In the genomic region with DNA sequence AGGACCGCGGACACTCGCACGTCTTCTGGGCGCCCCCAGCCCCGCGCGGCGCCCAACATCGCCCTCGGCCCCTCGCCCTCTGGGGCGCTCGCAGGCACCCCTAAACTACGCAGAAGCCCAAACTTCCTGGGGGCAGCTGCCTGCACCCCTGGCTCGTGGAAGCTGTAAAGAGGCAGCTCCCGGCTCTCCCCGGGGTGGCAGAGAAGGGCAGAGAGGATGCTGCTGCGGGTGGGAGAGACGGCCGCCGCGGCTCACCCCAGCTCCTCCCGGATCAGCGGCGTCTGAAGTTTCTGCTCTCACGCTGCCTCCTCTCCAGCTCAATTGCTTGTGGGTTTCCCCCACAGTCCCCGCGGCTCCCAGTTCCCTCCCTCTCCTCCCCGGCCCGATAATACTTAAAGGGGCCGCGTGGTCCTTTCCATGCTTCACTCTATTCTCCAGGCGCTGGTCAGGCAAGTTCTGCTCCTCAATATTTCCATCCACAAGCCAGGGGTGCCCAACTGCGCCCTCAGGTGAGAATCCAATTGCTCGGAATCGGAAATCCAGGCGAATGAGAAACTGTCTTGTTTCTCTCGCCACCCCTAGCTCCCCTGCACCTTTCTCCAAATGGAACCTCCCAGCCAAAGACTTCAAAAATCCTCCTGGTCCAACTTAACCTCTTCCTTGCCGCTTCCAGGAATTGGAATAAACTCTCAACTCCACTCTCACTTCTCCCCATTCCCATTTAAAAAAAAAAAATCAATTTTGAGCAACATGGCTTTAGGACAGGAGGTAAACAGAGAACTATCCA, we compare ENCODE assay signal across 1 cellular context.
A peak's percentile ranks its signal among the peaks of the same experiment; 100 is the strongest.
TF ChIP-seq lines count a peak whose summit lies in the region.

No MANE protein-coding gene starts in this region.

TF ChIP-seq in HepG2, 621 proteins besides CTCF, POLR2A, EP300 and RAD21 (continued from another document and continues in another):
- TF ChIP-seq, protein P1, sequence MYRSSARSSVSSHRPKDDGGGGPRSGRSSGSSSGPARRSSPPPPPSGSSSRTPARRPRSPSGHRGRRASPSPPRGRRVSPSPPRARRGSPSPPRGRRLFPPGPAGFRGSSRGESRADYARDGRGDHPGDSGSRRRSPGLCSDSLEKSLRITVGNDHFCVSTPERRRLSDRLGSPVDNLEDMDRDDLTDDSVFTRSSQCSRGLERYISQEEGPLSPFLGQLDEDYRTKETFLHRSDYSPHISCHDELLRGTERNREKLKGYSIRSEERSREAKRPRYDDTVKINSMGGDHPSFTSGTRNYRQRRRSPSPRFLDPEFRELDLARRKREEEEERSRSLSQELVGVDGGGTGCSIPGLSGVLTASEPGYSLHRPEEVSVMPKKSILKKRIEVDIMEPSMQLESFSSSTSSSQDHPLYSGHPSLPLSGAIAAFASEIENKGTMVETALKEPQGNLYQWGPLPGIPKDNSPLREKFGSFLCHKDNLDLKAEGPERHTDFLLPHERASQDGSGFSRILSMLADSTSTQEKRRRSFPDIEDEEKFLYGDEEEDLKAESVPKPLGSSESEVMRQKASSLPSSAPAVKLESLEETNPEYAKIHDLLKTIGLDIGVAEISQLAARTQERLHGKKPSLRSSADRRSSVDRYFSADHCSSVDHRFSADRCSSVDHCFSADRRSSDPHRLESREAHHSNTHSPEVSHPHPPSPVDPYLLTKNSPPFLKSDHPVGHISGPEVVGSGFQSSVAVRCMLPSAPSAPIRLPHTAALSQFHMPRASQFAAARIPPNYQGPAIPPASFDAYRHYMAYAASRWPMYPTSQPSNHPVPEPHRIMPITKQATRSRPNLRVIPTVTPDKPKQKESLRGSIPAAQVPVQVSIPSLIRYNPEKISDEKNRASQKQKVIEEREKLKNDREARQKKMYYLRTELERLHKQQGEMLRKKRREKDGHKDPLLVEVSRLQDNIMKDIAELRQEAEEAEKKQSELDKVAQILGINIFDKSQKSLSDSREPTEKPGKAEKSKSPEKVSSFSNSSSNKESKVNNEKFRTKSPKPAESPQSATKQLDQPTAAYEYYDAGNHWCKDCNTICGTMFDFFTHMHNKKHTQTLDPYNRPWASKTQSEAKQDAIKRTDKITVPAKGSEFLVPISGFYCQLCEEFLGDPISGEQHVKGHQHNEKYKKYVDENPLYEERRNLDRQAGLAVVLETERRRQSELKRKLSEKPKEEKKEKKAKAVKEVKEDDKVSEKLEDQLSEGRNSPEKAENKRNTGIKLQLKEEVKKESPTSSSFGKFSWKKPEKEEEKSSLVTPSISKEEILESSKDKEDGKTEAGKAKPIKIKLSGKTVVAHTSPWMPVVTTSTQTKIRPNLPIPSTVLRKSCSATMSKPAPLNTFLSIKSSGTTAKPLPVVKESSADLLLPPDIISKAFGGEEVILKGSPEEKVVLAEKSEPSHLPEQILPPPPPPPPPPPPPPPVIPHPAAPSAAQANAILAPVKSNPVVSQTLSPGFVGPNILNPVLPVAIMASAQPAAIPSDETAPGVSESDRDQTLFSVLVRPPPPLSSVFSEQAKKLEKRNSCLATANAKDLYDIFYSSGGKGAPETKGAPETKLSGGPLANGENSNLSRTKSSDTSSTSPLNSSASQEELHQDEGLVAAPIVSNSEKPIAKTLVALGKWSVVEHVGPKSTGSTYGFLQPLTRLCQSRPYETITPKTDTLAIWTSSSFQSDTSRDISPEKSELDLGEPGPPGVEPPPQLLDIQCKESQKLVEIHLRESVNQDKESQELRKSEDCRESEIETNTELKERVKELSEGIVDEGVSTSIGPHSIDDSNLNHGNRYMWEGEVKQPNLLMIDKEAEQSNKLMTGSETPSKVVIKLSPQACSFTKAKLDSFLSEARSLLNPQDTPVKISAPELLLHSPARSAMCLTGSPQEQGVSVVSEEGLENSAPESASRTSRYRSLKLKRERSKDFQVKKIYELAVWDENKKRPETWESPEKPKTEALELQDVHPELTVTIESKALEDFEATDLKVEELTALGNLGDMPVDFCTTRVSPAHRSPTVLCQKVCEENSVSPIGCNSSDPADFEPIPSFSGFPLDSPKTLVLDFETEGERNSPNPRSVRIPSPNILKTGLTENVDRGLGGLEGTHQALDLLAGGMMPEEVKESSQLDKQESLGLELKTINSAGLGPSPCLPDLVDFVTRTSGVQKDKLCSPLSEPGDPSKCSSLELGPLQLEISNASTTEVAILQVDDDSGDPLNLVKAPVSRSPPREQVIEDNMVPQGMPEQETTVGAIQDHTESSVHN (CRISPR knock-in tag; IDR thresholded peaks at IDR 0.05), result no peak
- TF ChIP-seq, protein P2, sequence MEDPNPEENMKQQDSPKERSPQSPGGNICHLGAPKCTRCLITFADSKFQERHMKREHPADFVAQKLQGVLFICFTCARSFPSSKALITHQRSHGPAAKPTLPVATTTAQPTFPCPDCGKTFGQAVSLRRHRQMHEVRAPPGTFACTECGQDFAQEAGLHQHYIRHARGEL (CRISPR knock-in tag; IDR thresholded peaks at IDR 0.05), result no peak
- TF ChIP-seq ESRRA (CRISPR knock-in tag; IDR thresholded peaks at IDR 0.05; ENCODE audit: low read depth), result no peak; the same call in 1 of the 2 replicates
- no peak for TF ChIP-seq ZNF660 (CRISPR knock-in tag; IDR thresholded peaks at IDR 0.05; ENCODE audit: borderline replicate concordance, low read depth)
- TF ChIP-seq NFE2L1 (CRISPR knock-in tag; IDR thresholded peaks at IDR 0.05; ENCODE audit: borderline replicate concordance), result no peak
- TF ChIP-seq ZNF543 (CRISPR knock-in tag; IDR thresholded peaks at IDR 0.05), result peak; percentile 81; the same call in 1 of the 2 replicates
- no peak for TF ChIP-seq RELA (CRISPR knock-in tag; IDR thresholded peaks at IDR 0.05)
- TF ChIP-seq TBX2 (CRISPR knock-in tag; IDR thresholded peaks at IDR 0.05; ENCODE audit: borderline replicate concordance), result no peak
- no peak for TF ChIP-seq FOXJ3 (CRISPR knock-in tag; IDR thresholded peaks at IDR 0.05; ENCODE audit: borderline replicate concordance)
- TF ChIP-seq KDM4B (CRISPR knock-in tag; IDR thresholded peaks at IDR 0.05), result 0 out of 2 replicates have a peak, but pooled peaks have one; percentile 46
- TF ChIP-seq SPEN (CRISPR knock-in tag; IDR thresholded peaks at IDR 0.05; ENCODE audit: low read depth), result peak; percentile 48
- peak; percentile 42; the same call in 1 of the 2 replicates for TF ChIP-seq GABPB1 (CRISPR knock-in tag; IDR thresholded peaks at IDR 0.05)
- no peak for TF ChIP-seq ARID2 (CRISPR knock-in tag; IDR thresholded peaks at IDR 0.05; ENCODE audit: borderline replicate concordance)
- no peak for TF ChIP-seq PPARG (CRISPR knock-in tag; conservative IDR thresholded peaks at IDR 0.05)
- peak; percentile 91; the same call in 1 of the 2 replicates for TF ChIP-seq ZNF34 (CRISPR knock-in tag; IDR thresholded peaks at IDR 0.05; ENCODE audit: borderline replicate concordance)
- peak; percentile 96 for TF ChIP-seq FOXK2 (IDR thresholded peaks at IDR 0.05)
- TF ChIP-seq, protein P3, sequence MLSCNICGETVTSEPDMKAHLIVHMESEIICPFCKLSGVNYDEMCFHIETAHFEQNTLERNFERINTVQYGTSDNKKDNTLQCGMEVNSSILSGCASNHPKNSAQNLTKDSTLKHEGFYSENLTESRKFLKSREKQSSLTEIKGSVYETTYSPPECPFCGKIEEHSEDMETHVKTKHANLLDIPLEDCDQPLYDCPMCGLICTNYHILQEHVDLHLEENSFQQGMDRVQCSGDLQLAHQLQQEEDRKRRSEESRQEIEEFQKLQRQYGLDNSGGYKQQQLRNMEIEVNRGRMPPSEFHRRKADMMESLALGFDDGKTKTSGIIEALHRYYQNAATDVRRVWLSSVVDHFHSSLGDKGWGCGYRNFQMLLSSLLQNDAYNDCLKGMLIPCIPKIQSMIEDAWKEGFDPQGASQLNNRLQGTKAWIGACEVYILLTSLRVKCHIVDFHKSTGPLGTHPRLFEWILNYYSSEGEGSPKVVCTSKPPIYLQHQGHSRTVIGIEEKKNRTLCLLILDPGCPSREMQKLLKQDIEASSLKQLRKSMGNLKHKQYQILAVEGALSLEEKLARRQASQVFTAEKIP (CRISPR knock-in tag; IDR thresholded peaks at IDR 0.05; ENCODE audit: borderline replicate concordance), result no peak
- TF ChIP-seq SKI (IDR thresholded peaks at IDR 0.05; ENCODE audit: partially characterized antibody), result no peak
- TF ChIP-seq, protein P4, sequence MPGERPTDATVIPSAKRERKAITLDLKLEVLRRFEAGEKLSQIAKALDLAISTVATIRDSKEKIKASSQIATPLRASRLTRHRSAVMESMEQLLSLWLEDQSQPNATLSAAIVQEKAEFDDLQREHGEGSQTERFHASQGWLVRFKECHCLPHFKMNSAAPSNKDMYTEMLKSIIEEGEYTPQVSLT (CRISPR knock-in tag; IDR thresholded peaks at IDR 0.05; ENCODE audit: borderline replicate concordance, low read depth), result no peak
- TF ChIP-seq ZSCAN20 (CRISPR knock-in tag; IDR thresholded peaks at IDR 0.05; ENCODE audit: borderline replicate concordance), result no peak; the same call in 1 of the 2 replicates
- TF ChIP-seq ZNF616 (CRISPR knock-in tag; IDR thresholded peaks at IDR 0.05; ENCODE audit: low read depth), result no peak; the same call in 1 of the 2 replicates
- TF ChIP-seq, protein P5, sequence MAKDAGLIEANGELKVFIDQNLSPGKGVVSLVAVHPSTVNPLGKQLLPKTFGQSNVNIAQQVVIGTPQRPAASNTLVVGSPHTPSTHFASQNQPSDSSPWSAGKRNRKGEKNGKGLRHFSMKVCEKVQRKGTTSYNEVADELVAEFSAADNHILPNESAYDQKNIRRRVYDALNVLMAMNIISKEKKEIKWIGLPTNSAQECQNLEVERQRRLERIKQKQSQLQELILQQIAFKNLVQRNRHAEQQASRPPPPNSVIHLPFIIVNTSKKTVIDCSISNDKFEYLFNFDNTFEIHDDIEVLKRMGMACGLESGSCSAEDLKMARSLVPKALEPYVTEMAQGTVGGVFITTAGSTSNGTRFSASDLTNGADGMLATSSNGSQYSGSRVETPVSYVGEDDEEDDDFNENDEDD (CRISPR knock-in tag; IDR thresholded peaks at IDR 0.05; ENCODE audit: borderline replicate concordance), result peak; percentile 46; the same call in 1 of the 2 replicates
- no peak for TF ChIP-seq HCFC1 (IDR thresholded peaks at IDR 0.05; ENCODE audit: low read depth, low read length)
- no peak for TF ChIP-seq RAD51 (IDR thresholded peaks at IDR 0.05; ENCODE audit: borderline replicate concordance)
- TF ChIP-seq ZNF460 (CRISPR knock-in tag; IDR thresholded peaks at IDR 0.05; ENCODE audit: borderline replicate concordance), result no peak
- TF ChIP-seq ZMYM3 (CRISPR knock-in tag; IDR thresholded peaks at IDR 0.05), result peak; percentile 37; the same call in 1 of the 2 replicates
- TF ChIP-seq ZC3H13 (CRISPR knock-in tag; IDR thresholded peaks at IDR 0.05), result no peak
- TF ChIP-seq ZNF577 (CRISPR knock-in tag; IDR thresholded peaks at IDR 0.05; ENCODE audit: borderline replicate concordance, low read depth), result no peak
- no peak for TF ChIP-seq ZNF782 (CRISPR knock-in tag; IDR thresholded peaks at IDR 0.05; ENCODE audit: borderline replicate concordance)
- TF ChIP-seq CBX1 (IDR thresholded peaks at IDR 0.05; ENCODE audit: low read depth), result no peak
- TF ChIP-seq RXRA (CRISPR knock-in tag; IDR thresholded peaks at IDR 0.05), result no peak
- TF ChIP-seq PRPF4 (IDR thresholded peaks at IDR 0.05; ENCODE audit: low read depth, low read length, poor library complexity, severe bottlenecking), result no peak
- TF ChIP-seq, protein P6, sequence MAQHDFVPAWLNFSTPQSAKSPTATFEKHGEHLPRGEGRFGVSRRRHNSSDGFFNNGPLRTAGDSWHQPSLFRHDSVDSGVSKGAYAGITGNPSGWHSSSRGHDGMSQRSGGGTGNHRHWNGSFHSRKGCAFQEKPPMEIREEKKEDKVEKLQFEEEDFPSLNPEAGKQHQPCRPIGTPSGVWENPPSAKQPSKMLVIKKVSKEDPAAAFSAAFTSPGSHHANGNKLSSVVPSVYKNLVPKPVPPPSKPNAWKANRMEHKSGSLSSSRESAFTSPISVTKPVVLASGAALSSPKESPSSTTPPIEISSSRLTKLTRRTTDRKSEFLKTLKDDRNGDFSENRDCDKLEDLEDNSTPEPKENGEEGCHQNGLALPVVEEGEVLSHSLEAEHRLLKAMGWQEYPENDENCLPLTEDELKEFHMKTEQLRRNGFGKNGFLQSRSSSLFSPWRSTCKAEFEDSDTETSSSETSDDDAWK (CRISPR knock-in tag; IDR thresholded peaks at IDR 0.05), result no peak
- TF ChIP-seq, protein P7, sequence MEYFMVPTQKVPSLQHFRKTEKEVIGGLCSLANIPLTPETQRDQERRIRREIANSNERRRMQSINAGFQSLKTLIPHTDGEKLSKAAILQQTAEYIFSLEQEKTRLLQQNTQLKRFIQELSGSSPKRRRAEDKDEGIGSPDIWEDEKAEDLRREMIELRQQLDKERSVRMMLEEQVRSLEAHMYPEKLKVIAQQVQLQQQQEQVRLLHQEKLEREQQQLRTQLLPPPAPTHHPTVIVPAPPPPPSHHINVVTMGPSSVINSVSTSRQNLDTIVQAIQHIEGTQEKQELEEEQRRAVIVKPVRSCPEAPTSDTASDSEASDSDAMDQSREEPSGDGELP (IDR thresholded peaks at IDR 0.05; ENCODE audit: borderline replicate concordance, low read depth), result 0 out of 2 replicates have a peak, but pooled peaks have one; percentile 4
- TF ChIP-seq SATB2 (CRISPR knock-in tag; IDR thresholded peaks at IDR 0.05), result 0 out of 2 replicates have a peak, but pooled peaks have one; percentile 6
- no peak; the same call in 1 of the 2 replicates for TF ChIP-seq TGIF2 (CRISPR knock-in tag; IDR thresholded peaks at IDR 0.05)
- no peak for TF ChIP-seq SMARCE1 (IDR thresholded peaks at IDR 0.05; ENCODE audit: borderline replicate concordance)
- TF ChIP-seq, protein P8, sequence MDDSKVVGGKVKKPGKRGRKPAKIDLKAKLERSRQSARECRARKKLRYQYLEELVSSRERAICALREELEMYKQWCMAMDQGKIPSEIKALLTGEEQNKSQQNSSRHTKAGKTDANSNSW (CRISPR knock-in tag; IDR thresholded peaks at IDR 0.05; ENCODE audit: borderline replicate concordance), result no peak
- TF ChIP-seq ZNF317 (CRISPR knock-in tag; IDR thresholded peaks at IDR 0.05), result peak; percentile 25; the same call in 1 of the 2 replicates
- TF ChIP-seq ARNTL (CRISPR knock-in tag; IDR thresholded peaks at IDR 0.05), result no peak
- peak; percentile 24 for TF ChIP-seq HDAC1 (CRISPR knock-in tag; IDR thresholded peaks at IDR 0.05)
- peak; percentile 23 for TF ChIP-seq TEAD3 (CRISPR knock-in tag; optimal IDR thresholded peaks at IDR 0.05; ENCODE audit: borderline replicate concordance)
- TF ChIP-seq ZNF33A (CRISPR knock-in tag; IDR thresholded peaks at IDR 0.05; ENCODE audit: borderline replicate concordance), result peak; percentile 53; the same call in 1 of the 2 replicates
- TF ChIP-seq TMF1 (CRISPR knock-in tag; IDR thresholded peaks at IDR 0.05; ENCODE audit: low read depth), result no peak
- TF ChIP-seq, protein P9, sequence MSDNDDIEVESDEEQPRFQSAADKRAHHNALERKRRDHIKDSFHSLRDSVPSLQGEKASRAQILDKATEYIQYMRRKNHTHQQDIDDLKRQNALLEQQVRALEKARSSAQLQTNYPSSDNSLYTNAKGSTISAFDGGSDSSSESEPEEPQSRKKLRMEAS (IDR thresholded peaks at IDR 0.05), result peak; percentile 87; the same call in 1 of the 2 replicates
- TF ChIP-seq RBM22 (optimal IDR thresholded peaks at IDR 0.05; ENCODE audit: low read length), result no peak
- no peak for TF ChIP-seq REXO4 (CRISPR knock-in tag; IDR thresholded peaks at IDR 0.05; ENCODE audit: borderline replicate concordance)
- TF ChIP-seq, protein P10, sequence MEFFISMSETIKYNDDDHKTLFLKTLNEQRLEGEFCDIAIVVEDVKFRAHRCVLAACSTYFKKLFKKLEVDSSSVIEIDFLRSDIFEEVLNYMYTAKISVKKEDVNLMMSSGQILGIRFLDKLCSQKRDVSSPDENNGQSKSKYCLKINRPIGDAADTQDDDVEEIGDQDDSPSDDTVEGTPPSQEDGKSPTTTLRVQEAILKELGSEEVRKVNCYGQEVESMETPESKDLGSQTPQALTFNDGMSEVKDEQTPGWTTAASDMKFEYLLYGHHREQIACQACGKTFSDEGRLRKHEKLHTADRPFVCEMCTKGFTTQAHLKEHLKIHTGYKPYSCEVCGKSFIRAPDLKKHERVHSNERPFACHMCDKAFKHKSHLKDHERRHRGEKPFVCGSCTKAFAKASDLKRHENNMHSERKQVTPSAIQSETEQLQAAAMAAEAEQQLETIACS (CRISPR knock-in tag; IDR thresholded peaks at IDR 0.05), result no peak
- no peak for TF ChIP-seq ZFP36L2 (CRISPR knock-in tag; IDR thresholded peaks at IDR 0.05)
- TF ChIP-seq TRIM24 (CRISPR knock-in tag; IDR thresholded peaks at IDR 0.05), result no peak
